ENCODE assay signal across 20 cellular contexts in the genomic region with DNA sequence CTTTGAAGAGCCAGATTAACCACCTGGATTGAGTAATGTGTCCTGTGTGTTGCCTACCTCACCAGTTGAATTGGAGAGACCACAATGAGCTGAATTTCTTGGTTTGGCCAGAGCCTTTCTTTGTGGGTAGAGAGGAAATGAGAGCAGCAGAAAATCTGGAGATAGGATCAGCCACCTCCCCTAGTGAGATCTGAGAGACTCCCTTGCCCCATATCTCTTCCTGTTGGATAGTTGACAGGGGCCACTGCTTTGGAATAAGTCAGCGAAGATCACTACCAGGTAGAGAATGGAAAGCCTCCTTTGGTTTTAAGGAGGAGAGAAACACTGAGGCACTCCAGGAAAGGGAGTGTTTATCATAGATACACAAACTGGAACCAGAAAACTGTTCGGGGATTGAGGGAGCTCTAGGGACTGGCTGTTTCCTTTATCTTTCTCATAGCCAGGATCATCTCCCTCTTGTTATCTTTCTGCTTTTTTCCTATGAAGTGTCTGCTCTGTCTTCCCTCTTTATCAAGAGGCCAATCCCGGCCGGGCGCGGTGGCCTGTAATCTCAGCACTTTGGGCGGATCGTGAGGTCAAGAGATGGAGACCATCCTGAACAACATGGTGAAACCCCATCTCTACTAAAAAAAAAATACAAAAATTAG. TPM values are rescaled to one million over a fixed set of nuclear protein-coding genes. Genes with fewer than 3 reads are reported as not detected.
DNase-seq lines count a peak whose midpoint lies in the region; ATAC-seq, FAIRE-seq and TF ChIP-seq lines count a peak whose summit lies in the region.
"Had no signal": no experiment of that assay in that cellular context is flagged by ENCODE, and none has a peak within 500 bp of the region (broad histone marks: within the 10 kb centered on the region; RNA-seq: fewer than 3 reads in every experiment).

No MANE protein-coding gene starts in this region.

- no peaks in the 10 kb centered on the region for H4K20me1 ChIP-seq in PC-9 (ENCODE audit: insufficient read depth)
- H4K20me1 ChIP-seq in K562 (replicated peaks; ENCODE audit: control insufficient read depth, insufficient read depth, low read length): no peaks in the 10 kb centered on the region

- TF ChIP-seq CTCF in A549 (IDR thresholded peaks at IDR 0.05) (no peak), HFFc6 (IDR thresholded peaks at IDR 0.05) (no peak), PC-9 (conservative IDR thresholded peaks at IDR 0.05) (no peak), K562 (IDR thresholded peaks at IDR 0.05 in 2 of 3, conservative IDR thresholded peaks at IDR 0.05 in 1 of 3; ENCODE audit: insufficient read depth in 2 of 3, low read depth in 1 of 3, low read length in 3 of 3) (no peak), mucosa of descending colon (IDR thresholded peaks at IDR 0.05) (no peak)

- POLR2A ChIA-PET in A549 (lab: Yijun Ruan, JAX): no interaction called here
- POLR2A ChIA-PET in PC-9 (lab: Charles Lee; ENCODE audit: unreplicated experiment): interaction anchor here (0.7 to 2.4 kb wide), 6 partner anchors 16 to 609 kb away, joined by 3 to 22 read pairs (median 6); no protein-coding TSS in a partner anchor
- POLR2A ChIA-PET in K562 (lab: Yijun Ruan, JAX): interaction anchor here (0.7 to 1.2 kb wide), 2 partner anchors 9 to 18 kb away, joined by 3 to 4 read pairs; no protein-coding TSS in a partner anchor

- FAIRE-seq in A549 (lab: Jason Lieb, UNC) (no peak), K562 (lab: Jason Lieb, UNC) (peak; percentile 32)
- FAIRE-seq: HepG2 had no signal

- H3K79me2 ChIP-seq in PC-9 (ENCODE audit: low read depth) (no peaks in the 10 kb centered on the region), K562 (ENCODE audit: control insufficient read depth, insufficient read depth, low read length) (no peaks in the 10 kb centered on the region)

- TF ChIP-seq RAD21 in A549 (conservative IDR thresholded peaks at IDR 0.05 in 1 of 2, IDR thresholded peaks at IDR 0.05 in 1 of 2) (no peak), K562 (CRISPR knock-in tag; conservative IDR thresholded peaks at IDR 0.05 in 1 of 2, IDR thresholded peaks at IDR 0.05 in 1 of 2) (no peak)

- H3F3A ChIP-seq in PC-9 (ENCODE audit: insufficient read depth, low read depth): peaks cover 60% of the 10 kb centered on the region

- H3K9me2 ChIP-seq in PC-9 (ENCODE audit: insufficient read depth): no peaks in the 10 kb centered on the region

- CTCF ChIA-PET in A549 (lab: Yijun Ruan, JAX) (interaction anchor here (0.6 to 1.0 kb wide), 3 partner anchors 14 to 317 kb away, joined by 3 to 4 read pairs (median 4); no protein-coding TSS in a partner anchor), PC-9 (lab: Charles Lee) (no interaction called here), K562 (lab: Yijun Ruan, JAX; ENCODE audit: low intra/inter-chr PET ratio) (no interaction called here)

- H3K4me1 ChIP-seq in A549 (peaks cover 52% of the 10 kb centered on the region), PC-9 (replicated peaks; ENCODE audit: insufficient read depth) (peaks cover 67% of the 10 kb centered on the region), K562 (replicated peaks in 1 of 2; ENCODE audit: control insufficient read depth in 2 of 2, insufficient read depth in 2 of 2, low read length in 2 of 2) (peaks cover 4 to 43% of the 10 kb centered on the region in 2 experiments; a peak in 4 of 5 replicates), mucosa of descending colon (ENCODE audit: low read depth) (peaks cover 2% of the 10 kb centered on the region)

- ATAC-seq in A549: no peak
- peak; percentile 66 for ATAC-seq in K562
- ATAC-seq in GM19328 (IDR thresholded peaks at IDR 0.05; ENCODE audit: unreplicated experiment): no peak
- ATAC-seq in mucosa of descending colon: no peak
- ATAC-seq in activated T-helper 17 cell treated with anti-CD3 and anti-CD28 coated beads, Interleukin-2, amount 50 U/mL, for 72 hours (replicated peaks): no peak
- ATAC-seq: HepG2, T-helper 17 cell had no signal

- no peaks in the 10 kb centered on the region for H3K9me1 ChIP-seq in K562 (ENCODE audit: control insufficient read depth, insufficient read depth, low read length)

- H3K4me3 Mint-ChIP-seq in HFFc6: no peak overlapping the region
- no peak overlapping the region for H3K4me3 Mint-ChIP-seq in activated T-helper 17 cell treated with anti-CD3 and anti-CD28 coated beads, Interleukin-2, amount 50 U/mL, for 72 hours
- H3K4me3 Mint-ChIP-seq: CD4-positive, alpha-beta T cell; T-helper 17 cell had no signal

- H3K27me3 Mint-ChIP-seq in HFFc6 (ENCODE audit: insufficient read depth): no peaks in the 10 kb centered on the region
- no peaks in the 10 kb centered on the region for H3K27me3 Mint-ChIP-seq in activated T-helper 17 cell treated with anti-CD3 and anti-CD28 coated beads, Interleukin-2, amount 50 U/mL, for 72 hours
- H3K27me3 Mint-ChIP-seq: CD4-positive, alpha-beta T cell had no signal

- BruUV-seq in PC-9 (replicated peaks; lab: Mats Ljungman, UMichigan) (TSS peak; percentile 65), K562 (replicated peaks; lab: Mats Ljungman, UMichigan) (no TSS peak)

- TF ChIP-seq EP300 in A549 (IDR thresholded peaks at IDR 0.05): no peak
- peak; percentile 48; the same call in 1 of the 2 replicates for TF ChIP-seq EP300 in K562 (IDR thresholded peaks at IDR 0.05; ENCODE audit: low read length)

- in situ Hi-C loops in K562 (cut with MboI): no loop called here

- H3K9me3 ChIP-seq in A549 (no peaks in the 10 kb centered on the region), PC-9 (ENCODE audit: insufficient read depth, low read depth) (0 out of 2 replicates have a peak, but pooled peaks cover 3% of the 10 kb centered on the region), K562 (replicated peaks; ENCODE audit: control insufficient read depth, insufficient read depth, low read depth, low read length) (no peaks in the 10 kb centered on the region), mucosa of descending colon (no peaks in the 10 kb centered on the region)
- H3K9me3 ChIP-seq: SJCRH30 had no signal

- no peak for DNase-seq in A549 (ENCODE audit: low read depth in 1 of 2, low spot score in 1 of 2)
- no peak for DNase-seq in HFFc6
- DNase-seq in PC-9: peak; percentile 32 to 77
- DNase-seq in K562 (ENCODE audit: extremely low read depth in 1 of 4, low spot score in 3 of 4): peak in 2 of 4 experiments; percentile 56 to 59
- no peak for DNase-seq in activated CD4-positive, alpha-beta T cell treated with anti-CD3 and anti-CD28 coated beads, Interleukin-2, amount 50 U/mL, for 48 hours
- no peak for DNase-seq in mucosa of descending colon
- DNase-seq: 8988T; CD4-positive, alpha-beta T cell; GOT3; MM.1S; NCI-H1105 treated with DMSO at 0.1 percent for 48 hours; NCI-H1694 treated with DMSO at 0.1 percent for 48 hours; NCI-H510A; NCI-H748 treated with DMSO at 0.1 percent for 48 hours; NK-92 treated with Interleukin-12 subunit alpha and Interleukin-12 subunit beta, amount 100 ng/mL, for 24 hours; SJCRH30; T-helper 17 cell had no signal

- H3K27ac ChIP-seq in A549 (peak overlapping the region; percentile 54 to 88), PC-9 (peak overlapping the region; percentile 99), K562 (ENCODE audit: extremely low read depth, low read depth, low read length) (no peak overlapping the region; the same call in 2 of the 3 replicates)

- H3K36me3 Mint-ChIP-seq in HFFc6 (ENCODE audit: low read depth): no peaks in the 10 kb centered on the region
- H3K36me3 Mint-ChIP-seq in activated T-helper 17 cell treated with anti-CD3 and anti-CD28 coated beads, Interleukin-2, amount 50 U/mL, for 72 hours (ENCODE audit: low read depth): no peaks in the 10 kb centered on the region

- no peak for TF ChIP-seq POLR2A in A549 (IDR thresholded peaks at IDR 0.05; ENCODE audit: low read length)
- no peak for TF ChIP-seq POLR2A in K562 (conservative IDR thresholded peaks at IDR 0.05)

- H3K4me1 Mint-ChIP-seq in HFFc6 (ENCODE audit: low read depth): peaks cover 59% of the 10 kb centered on the region
- H3K4me1 Mint-ChIP-seq in activated T-helper 17 cell treated with anti-CD3 and anti-CD28 coated beads, Interleukin-2, amount 50 U/mL, for 72 hours: no peaks in the 10 kb centered on the region
- H3K4me1 Mint-ChIP-seq: T-helper 17 cell had no signal

- intact Hi-C loops in PC-9 (cut with micrococcal nuclease; ENCODE audit: unreplicated experiment): loop anchor here (1.0 to 5.0 kb wide), 2 partner anchors 107 to 166 kb away; no protein-coding TSS in a partner anchor
- intact Hi-C loops in K562 (cut with micrococcal nuclease): no loop called here
- intact Hi-C loops in mucosa of descending colon (cut with DNase I, micrococcal nuclease): no loop called here

- H3K27ac Mint-ChIP-seq in HFFc6: peak overlapping the region; percentile 42; the same call in 1 of the 2 replicates
- no peak overlapping the region for H3K27ac Mint-ChIP-seq in activated T-helper 17 cell treated with anti-CD3 and anti-CD28 coated beads, Interleukin-2, amount 50 U/mL, for 72 hours
- H3K27ac Mint-ChIP-seq: CD4-positive, alpha-beta T cell; T-helper 17 cell had no signal

- no peak overlapping the region for H3K4me3 ChIP-seq in A549
- H3K4me3 ChIP-seq in PC-9: peak overlapping the region; percentile 48; the same call in 1 of the 2 replicates
- no peak overlapping the region for H3K4me3 ChIP-seq in K562
- no peak overlapping the region for H3K4me3 ChIP-seq in mucosa of descending colon
- H3K4me3 ChIP-seq: SJCRH30 had no signal

- H2AFZ ChIP-seq in PC-9: peak overlapping the region; percentile 60
- H2AFZ ChIP-seq in K562 (ENCODE audit: low read depth, low read length): peak overlapping the region; percentile 46; the same call in 1 of the 2 replicates

- WGBS in A549 (ENCODE audit: missing lambda C conversion rate): 86% methylated on average over 8 of the region's 8 CpGs
- WGBS in K562 (ENCODE audit: insufficient coverage, low coverage, missing lambda C conversion rate): under 1% methylated on average over 8 of the region's 8 CpGs

- H3K36me3 ChIP-seq in PC-9 (ENCODE audit: low read depth) (no peaks in the 10 kb centered on the region), K562 (ENCODE audit: control insufficient read depth, insufficient read depth, low read length) (no peaks in the 10 kb centered on the region), mucosa of descending colon (ENCODE audit: low read depth) (no peaks in the 10 kb centered on the region)
- H3K36me3 ChIP-seq: SJCRH30 had no signal

- no peak overlapping the region; the same call in 2 of the 3 replicates for H3K4me2 ChIP-seq in A549
- H3K4me2 ChIP-seq in PC-9: peak overlapping the region; percentile 84
- peak overlapping the region; percentile 26; the same call in 1 of the 2 replicates for H3K4me2 ChIP-seq in K562 (ENCODE audit: insufficient read depth, low read length)

- H3K27me3 ChIP-seq in PC-9 (ENCODE audit: insufficient read depth, low read depth): no peaks in the 10 kb centered on the region
- no peaks in the 10 kb centered on the region for H3K27me3 ChIP-seq in K562 (ENCODE audit: control insufficient read depth in 2 of 2, insufficient read depth in 2 of 2, low read length in 2 of 2)
- H3K27me3 ChIP-seq: SJCRH30 had no signal

- H3K9me3 Mint-ChIP-seq in HFFc6: no peaks in the 10 kb centered on the region
- H3K9me3 Mint-ChIP-seq in activated T-helper 17 cell treated with anti-CD3 and anti-CD28 coated beads, Interleukin-2, amount 50 U/mL, for 72 hours: no peaks in the 10 kb centered on the region
- H3K9me3 Mint-ChIP-seq: CD4-positive, alpha-beta T cell had no signal

- H3K9ac ChIP-seq in K562 (ENCODE audit: insufficient read depth in 1 of 2, low read depth in 2 of 2, low read length in 2 of 2): 0 out of 4 replicates have a peak overlapping the region, but pooled peaks of 1 of the 2 experiments have one; percentile 2

RNA-seq across cellular contexts. Expression of a gene that starts 21.3 kb away (rescaled TPM):
- polyA plus RNA-seq in A549 (2011; rRNA removed) (18.7 and 32.3 TPM in 2 replicates), A549 (2017; fragmentation: RNase III; extraction: RNeasy Plus Mini Kit Qiagen cat#74134 plus additional on column Dnase treatment) (47.8 to 52.2 TPM (median 50.0 TPM) in 3 replicates), K562 (2011; rRNA removed) (29.5 and 30.6 TPM in 2 replicates), K562 (2014; fragmentation: Illumina TruSeq; extraction: Trizol) (26.8 and 33.2 TPM in 2 replicates), K562 (2014; fragmentation: Nextera tagmentation; extraction: Ambion mirVana) (1 to 10 TPM; 7.3 to 7.7 TPM), K562 (2014; rRNA removed) (30.4 and 31.6 TPM in 2 replicates)
- polyA plus RNA-seq in A549 (2012; cell fraction: cytosol; rRNA removed): 15.9 and 17.6 TPM in 2 replicates
- 14.2 and 16.8 TPM in 2 replicates for polyA plus RNA-seq in A549 (2012; cell fraction: nucleus; rRNA removed)
- 12.4 and 12.7 TPM in 2 replicates for polyA minus RNA-seq in A549 (2011; rRNA and poly(A)+ RNA removed)
- total RNA-seq in HFFc6 (2021; fragmentation: NEBNext Ultra II Directional; extraction: Animal tissue kit (Norgen Biotek cat#: 25700)): 10 to 100 TPM; 14.7 to 19.8 (median 17.2) TPM
- total RNA-seq in PC-9 (2021) (23.2 and 26.2 TPM in 2 replicates), K562 (2014; rRNA removed) (7.2 and 9.2 TPM in 2 replicates), K562 (2014; rRNA removed; fragmentation: Illumina TruSeq; extraction: Trizol) (20.1 and 24.4 TPM in 2 replicates), K562 (2015; rRNA removed; fragmentation: Illumina TruSeq; extraction: Trizol) (17.1 and 19.4 TPM in 2 replicates), K562 (2021) (17.6 and 23.5 TPM in 2 replicates), mucosa of descending colon (10 to 100 TPM; 25.8 to 41.5 (median 40.1) TPM)
- total RNA-seq in K562 (2011; cell fraction: chromatin; rRNA removed; ENCODE audit: low replicate concordance): 16.4 and 77.7 TPM in 2 replicates
- 11.0 and 16.2 TPM in 2 replicates for total RNA-seq in K562 (2011; cell fraction: nucleolus; rRNA removed)
- total RNA-seq in K562 (2011; cell fraction: nucleoplasm; rRNA removed): 31.3 and 61.9 TPM in 2 replicates
- 10.0 and 21.1 TPM in 2 replicates for polyA plus RNA-seq in K562 (2011; cell fraction: cytosol; rRNA removed)
- 27.1 and 38.8 TPM in 2 replicates for polyA plus RNA-seq in K562 (2011; cell fraction: nucleus; rRNA removed)
- 13.6 and 33.7 TPM in 2 replicates for polyA plus RNA-seq in K562 (2012)
- polyA minus RNA-seq in K562 (2011; rRNA and poly(A)+ RNA removed): 44.2 and 52.3 TPM in 2 replicates
- polyA minus RNA-seq in K562 (2011; cell fraction: cytosol; rRNA and poly(A)+ RNA removed): 11.2 and 14.7 TPM in 2 replicates
- polyA minus RNA-seq in K562 (2011; cell fraction: nucleus; rRNA and poly(A)+ RNA removed): 63.7 and 116 TPM in 2 replicates
- total RNA-seq in activated T-helper 17 cell treated with anti-CD3 and anti-CD28 coated beads, Interleukin-2, amount 50 U/mL, for 72 hours: 10 to 100 TPM; 18.4 to 20.9 TPM

Comparison
In these comparisons a context has a peak if more than half of its experiments do, and no peak if none do; other contexts are left out.
1. DNase-seq: peak in PC-9 (2 of 2); none in A549 (0 of 2), HFFc6 (single experiment), activated CD4-positive, alpha-beta T cell treated with anti-CD3 and anti-CD28 coated beads, Interleukin-2, amount 50 U/mL, for 48 hours (0 of 2) and mucosa of descending colon (0 of 3).